ENCODE assay signal across 8 cellular contexts in the genomic region with DNA sequence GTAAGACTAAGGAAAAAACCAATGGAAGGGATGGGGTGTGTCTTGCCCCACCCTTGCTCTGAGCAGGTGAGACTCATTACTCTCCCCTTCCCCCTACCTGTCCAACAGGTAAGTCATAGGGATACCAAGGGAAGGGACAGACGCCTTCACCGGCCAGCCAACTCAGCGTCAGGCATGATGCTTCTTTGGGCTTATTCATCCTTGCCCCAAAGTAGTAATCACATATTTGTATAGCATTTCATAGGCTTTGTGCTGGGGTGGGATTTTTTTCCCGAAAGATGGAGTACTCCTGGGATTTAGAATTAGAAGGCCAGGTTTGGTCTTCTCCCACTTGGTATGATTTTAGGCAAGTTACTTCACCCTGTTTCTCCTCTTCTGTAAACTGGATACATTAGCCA. TPM values are rescaled to one million over a fixed set of nuclear protein-coding genes. Genes with fewer than 3 reads are reported as not detected.
DNase-seq lines count a peak whose midpoint lies in the region; ATAC-seq and TF ChIP-seq lines count a peak whose summit lies in the region.

No MANE protein-coding gene starts in this region.

- H3K4me2 ChIP-seq in MM.1S (ENCODE audit: low read depth, low read length) = peak overlapping the region; percentile 52

- H3K4me3 ChIP-seq in CD4-positive, CD25-positive, alpha-beta regulatory T cell (ENCODE audit: low read depth, low read length) = no peak overlapping the region
- H3K4me3 ChIP-seq in MM.1S (ENCODE audit: low read length) = peak overlapping the region; percentile 33
- peak overlapping the region in 41 of 59 donors; percentile 5 to 90 (median 79) for H3K4me3 ChIP-seq in dorsolateral prefrontal cortex

- no peak for DNase-seq in CD4-positive, CD25-positive, alpha-beta regulatory T cell
- DNase-seq in MM.1S (no peak), dorsolateral prefrontal cortex (no peak), neural crest cell (ENCODE audit: low read depth, low spot score) (no peak), NCI-H446 (lab: John Stamatoyannopoulos, UW) (no peak), NCI-H226 (no peak), kidney glomerular epithelial cell (lab: John Stamatoyannopoulos, UW) (no peak)

- H2AFZ ChIP-seq in MM.1S (ENCODE audit: low read length) = peak overlapping the region; percentile 36

- peaks cover 9% of the 10 kb centered on the region for H3K79me2 ChIP-seq in MM.1S (ENCODE audit: low read length)

- H4K20me1 ChIP-seq in MM.1S (ENCODE audit: insufficient read depth, low read length) = no peaks in the 10 kb centered on the region

- peak overlapping the region; percentile 72 to 86 (median 79) for H3K4me3 Mint-ChIP-seq in CD4-positive, CD25-positive, alpha-beta regulatory T cell
- H3K4me3 Mint-ChIP-seq in neural crest cell = peak overlapping the region; percentile 86

- H3K4me1 Mint-ChIP-seq in CD4-positive, CD25-positive, alpha-beta regulatory T cell = peaks cover 0 to 34% (median 5%) of the 10 kb centered on the region in 4 donors
- peaks cover 25% of the 10 kb centered on the region for H3K4me1 Mint-ChIP-seq in neural crest cell

- ATAC-seq in CD4-positive, CD25-positive, alpha-beta regulatory T cell (ENCODE audit: low read depth in 2 of 2) = no peak
- no peak for ATAC-seq in GM19023 (IDR thresholded peaks at IDR 0.05; ENCODE audit: unreplicated experiment)

- H3K27me3 Mint-ChIP-seq in CD4-positive, CD25-positive, alpha-beta regulatory T cell = peaks cover 39% of the 10 kb centered on the region
- peaks cover 29% of the 10 kb centered on the region for H3K27me3 Mint-ChIP-seq in neural crest cell (ENCODE audit: low read depth)

- no peak overlapping the region for H3K27ac ChIP-seq in CD4-positive, CD25-positive, alpha-beta regulatory T cell (ENCODE audit: insufficient read depth, low read length, poor library complexity, severe bottlenecking)
- H3K27ac ChIP-seq in MM.1S (ENCODE audit: low read length) (no peak overlapping the region), dorsolateral prefrontal cortex (peak overlapping the region in 48 of 59 donors; percentile 11 to 88 (median 67))

- H3K27ac Mint-ChIP-seq in CD4-positive, CD25-positive, alpha-beta regulatory T cell = no peak overlapping the region
- no peak overlapping the region for H3K27ac Mint-ChIP-seq in neural crest cell (ENCODE audit: unreplicated experiment)

- H3K9ac ChIP-seq in MM.1S (ENCODE audit: low read length) = no peak overlapping the region

- no peaks in the 10 kb centered on the region for H3K36me3 Mint-ChIP-seq in CD4-positive, CD25-positive, alpha-beta regulatory T cell
- no peaks in the 10 kb centered on the region for H3K36me3 Mint-ChIP-seq in neural crest cell (ENCODE audit: low read depth)

- no peaks in the 10 kb centered on the region for H3K36me3 ChIP-seq in CD4-positive, CD25-positive, alpha-beta regulatory T cell (ENCODE audit: control insufficient read depth, insufficient read depth, low read length)
- no peaks in the 10 kb centered on the region for H3K36me3 ChIP-seq in MM.1S (replicated peaks; ENCODE audit: insufficient read depth, low read length)

- H3K9me2 ChIP-seq in MM.1S (replicated peaks; ENCODE audit: insufficient read depth, low read length) = no peaks in the 10 kb centered on the region

- peaks cover 16% of the 10 kb centered on the region for H3K4me1 ChIP-seq in CD4-positive, CD25-positive, alpha-beta regulatory T cell (ENCODE audit: control insufficient read depth, insufficient read depth, low read length, poor library complexity, severe bottlenecking)
- H3K4me1 ChIP-seq in MM.1S (ENCODE audit: low read length) = peaks cover 8% of the 10 kb centered on the region; the same call in 1 of the 2 replicates

- no peaks in the 10 kb centered on the region for H3F3A ChIP-seq in MM.1S (ENCODE audit: insufficient read depth, low read length)

- intact Hi-C loops in dorsolateral prefrontal cortex (cut with DNase I) = no loop called here

- peaks cover 0 to 3% (median 0%) of the 10 kb centered on the region in 7 donors for H3K9me3 Mint-ChIP-seq in CD4-positive, CD25-positive, alpha-beta regulatory T cell
- H3K9me3 Mint-ChIP-seq in neural crest cell = no peaks in the 10 kb centered on the region

- no peaks in the 10 kb centered on the region for H3K9me3 ChIP-seq in CD4-positive, CD25-positive, alpha-beta regulatory T cell (ENCODE audit: control insufficient read depth in 2 of 2, low read length in 2 of 2)
- no peaks in the 10 kb centered on the region for H3K9me3 ChIP-seq in MM.1S (replicated peaks; ENCODE audit: insufficient read depth, low read length)

- peaks cover 8% of the 10 kb centered on the region for H3K27me3 ChIP-seq in CD4-positive, CD25-positive, alpha-beta regulatory T cell (ENCODE audit: control insufficient read depth, insufficient read depth, low read length)
- no peaks in the 10 kb centered on the region for H3K27me3 ChIP-seq in MM.1S (replicated peaks; ENCODE audit: insufficient read depth, low read length)
- peaks cover 0 to 6% (median 0%) of the 10 kb centered on the region in 45 donors for H3K27me3 ChIP-seq in dorsolateral prefrontal cortex

- TF ChIP-seq CTCF in MM.1S (IDR thresholded peaks at IDR 0.05; ENCODE audit: low read length) (no peak), dorsolateral prefrontal cortex (IDR thresholded peaks at IDR 0.05 in 54 of 56, conservative IDR thresholded peaks at IDR 0.05 in 2 of 56; ENCODE audit: low read depth in 1 of 56, partially characterized antibody in 56 of 56) (no peak), neural crest cell (conservative IDR thresholded peaks at IDR 0.05) (no peak)

RNA-seq across cellular contexts. Expression of a gene that starts 0.5 kb away (rescaled TPM):
- total RNA-seq in CD4-positive, CD25-positive, alpha-beta regulatory T cell = 1.3 TPM
- under 1 TPM in 2 of 4 donors, not detected in 2; 0.32 to 0.33 TPM for polyA plus RNA-seq in CD4-positive, CD25-positive, alpha-beta regulatory T cell
- total RNA-seq in dorsolateral prefrontal cortex (10 to 100 TPM in 118 of 120 experiments, 1 to 10 TPM in 2; 8.2 to 46.7 (median 21.8) TPM), neural crest cell (20.6 and 23.5 TPM in 2 replicates)

RNA-seq across cellular contexts. Expression of a gene that starts 24.7 kb away (rescaled TPM):
- 1.7 TPM for total RNA-seq in CD4-positive, CD25-positive, alpha-beta regulatory T cell
- 1 to 10 TPM in 3 of 4 donors, under 1 TPM in 1; 0.59 to 2.9 (median 2.5) TPM for polyA plus RNA-seq in CD4-positive, CD25-positive, alpha-beta regulatory T cell
- total RNA-seq in dorsolateral prefrontal cortex (10 to 100 TPM in 80 of 120 experiments, 1 to 10 TPM in 40; 5.0 to 25.5 (median 10.9) TPM), neural crest cell (40.3 and 42.3 TPM in 2 replicates)

RNA-seq across cellular contexts. Expression of a gene that starts 25.8 kb away (rescaled TPM):
- total RNA-seq in CD4-positive, CD25-positive, alpha-beta regulatory T cell = not detected
- under 1 TPM in 1 of 4 donors, not detected in 3; 0.25 TPM for polyA plus RNA-seq in CD4-positive, CD25-positive, alpha-beta regulatory T cell
- total RNA-seq in dorsolateral prefrontal cortex (10 to 100 TPM in 119 of 120 experiments, 1 to 10 TPM in 1; 8.8 to 66.9 (median 20.5) TPM), neural crest cell (259 and 262 TPM in 2 replicates)

RNA-seq across cellular contexts. Expression of a gene that starts 49.0 kb away (rescaled TPM):
- total RNA-seq in CD4-positive, CD25-positive, alpha-beta regulatory T cell = 17.9 TPM
- polyA plus RNA-seq in CD4-positive, CD25-positive, alpha-beta regulatory T cell = 10 to 100 TPM; 15.5 to 37.7 (median 18.1) TPM
- total RNA-seq in dorsolateral prefrontal cortex (100 to 1,000 TPM in 3 of 120 experiments, 10 to 100 TPM in 117; 40.7 to 102 (median 75.6) TPM), neural crest cell (120 and 123 TPM in 2 replicates)

RNA-seq across cellular contexts. Expression of a gene that starts 50.6 kb away (rescaled TPM):
- not detected for total RNA-seq in CD4-positive, CD25-positive, alpha-beta regulatory T cell
- polyA plus RNA-seq in CD4-positive, CD25-positive, alpha-beta regulatory T cell = under 1 TPM in 3 of 4 donors, not detected in 1; 0.19 to 0.25 (median 0.21) TPM
- total RNA-seq in dorsolateral prefrontal cortex = 1 to 10 TPM in 6 of 120 experiments, under 1 TPM in 60, not detected in 54; 0.21 to 2.4 (median 0.45) TPM
- total RNA-seq in neural crest cell = not detected in 2 replicates

Comparison
In these comparisons a context has a peak if more than half of its experiments do, and no peak if none do; other contexts are left out.
1. H3K27ac ChIP-seq: peak in dorsolateral prefrontal cortex (48 of 59); none in CD4-positive, CD25-positive, alpha-beta regulatory T cell (single experiment) and MM.1S (single experiment).